Comparison of ENCODE assay signal across 8 cellular contexts in the genomic region with DNA sequence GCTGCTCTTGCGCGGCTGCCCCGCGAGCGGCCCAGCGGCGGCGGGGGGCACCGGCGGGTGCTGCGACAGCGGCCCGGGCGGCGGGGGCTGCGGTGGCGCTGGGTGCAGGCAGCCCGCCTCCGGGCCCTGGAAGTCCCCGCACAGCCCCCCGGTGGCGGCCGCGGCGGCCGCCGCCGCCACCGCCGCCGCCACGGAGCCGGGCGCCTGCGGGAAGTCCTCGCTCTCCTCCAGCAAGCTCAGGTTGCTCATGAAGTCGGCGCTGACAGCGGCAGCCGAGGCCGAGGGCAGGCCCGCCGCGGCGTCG. TPM values are rescaled to one million over a fixed set of nuclear protein-coding genes. Genes with fewer than 3 reads are reported as not detected.
DNase-seq lines count a peak whose midpoint lies in the region; ATAC-seq, FAIRE-seq and TF ChIP-seq lines count a peak whose summit lies in the region.

No MANE protein-coding gene starts in this region.

- H3K27me3 Mint-ChIP-seq in CD4-positive, CD25-positive, alpha-beta regulatory T cell, result peaks cover 5% of the 10 kb centered on the region
- H3K27me3 Mint-ChIP-seq in naive thymus-derived CD4-positive, alpha-beta T cell, result no peaks in the 10 kb centered on the region

- CTCF ChIA-PET in naive thymus-derived CD4-positive, alpha-beta T cell (lab: Charles Lee), result interaction anchor here (1.0 to 1.1 kb wide), 2 partner anchors 478 to 596 kb away, joined by 3 read pairs; no protein-coding TSS in a partner anchor

- peak overlapping the region; percentile 83 for H3K27ac ChIP-seq in CD4-positive, CD25-positive, alpha-beta regulatory T cell (ENCODE audit: insufficient read depth, low read length, poor library complexity, severe bottlenecking)
- peak overlapping the region; percentile 93 for H3K27ac ChIP-seq in naive thymus-derived CD4-positive, alpha-beta T cell (ENCODE audit: low read depth, low read length)
- H3K27ac ChIP-seq in aorta (ENCODE audit: low read depth in 1 of 2, low read length in 2 of 2), result peak overlapping the region; percentile 89 to 93

- no peak for FAIRE-seq in H54 (lab: Jason Lieb, UNC)

- peak overlapping the region in 2 of 3 donors; percentile 81 to 89 for H3K27ac Mint-ChIP-seq in CD4-positive, CD25-positive, alpha-beta regulatory T cell
- H3K27ac Mint-ChIP-seq in naive thymus-derived CD4-positive, alpha-beta T cell, result peak overlapping the region; percentile 80 to 93 (median 89)

- peaks cover 43% of the 10 kb centered on the region for H3K4me1 ChIP-seq in CD4-positive, CD25-positive, alpha-beta regulatory T cell (ENCODE audit: control insufficient read depth, insufficient read depth, low read length, poor library complexity, severe bottlenecking)
- peaks cover 18 to 22% of the 10 kb centered on the region in 2 donors for H3K4me1 ChIP-seq in naive thymus-derived CD4-positive, alpha-beta T cell (ENCODE audit: control insufficient read depth in 2 of 2, insufficient read depth in 2 of 2, low read length in 2 of 2)
- H3K4me1 ChIP-seq in aorta (ENCODE audit: control insufficient read depth in 1 of 2, insufficient read depth in 2 of 2, low read length in 2 of 2), result no peaks in the 10 kb centered on the region

- H3K4me3 Mint-ChIP-seq in CD4-positive, CD25-positive, alpha-beta regulatory T cell, result peak overlapping the region; percentile 91 to 98 (median 96)
- peak overlapping the region; percentile 86 to 98 (median 94) for H3K4me3 Mint-ChIP-seq in naive thymus-derived CD4-positive, alpha-beta T cell

- H3K36me3 Mint-ChIP-seq in CD4-positive, CD25-positive, alpha-beta regulatory T cell, result peaks cover 6% of the 10 kb centered on the region
- peaks cover 0 to 11% (median 5%) of the 10 kb centered on the region in 5 donors for H3K36me3 Mint-ChIP-seq in naive thymus-derived CD4-positive, alpha-beta T cell

- no peaks in the 10 kb centered on the region for H3K9me3 ChIP-seq in CD4-positive, CD25-positive, alpha-beta regulatory T cell (ENCODE audit: control insufficient read depth in 2 of 2, low read length in 2 of 2)
- H3K9me3 ChIP-seq in naive thymus-derived CD4-positive, alpha-beta T cell (ENCODE audit: control insufficient read depth in 2 of 3, low read length in 3 of 3), result no peaks in the 10 kb centered on the region
- no peaks in the 10 kb centered on the region for H3K9me3 ChIP-seq in aorta (ENCODE audit: control insufficient read depth, low read length)

- WGBS in aorta, 2 donors, result 0% methylated on average over 15 to 46 of the region's 46 CpGs

- peak in 1 of 2 donors; percentile 8 for ATAC-seq in CD4-positive, CD25-positive, alpha-beta regulatory T cell (ENCODE audit: low read depth in 2 of 2)
- peak; percentile 7 for ATAC-seq in naive thymus-derived CD4-positive, alpha-beta T cell
- ATAC-seq in aorta (ENCODE audit: low FRiP score), result no peak

- peaks cover 0 to 1% (median 0%) of the 10 kb centered on the region in 7 donors for H3K9me3 Mint-ChIP-seq in CD4-positive, CD25-positive, alpha-beta regulatory T cell
- H3K9me3 Mint-ChIP-seq in naive thymus-derived CD4-positive, alpha-beta T cell, result no peaks in the 10 kb centered on the region

- H3K36me3 ChIP-seq in CD4-positive, CD25-positive, alpha-beta regulatory T cell (ENCODE audit: control insufficient read depth, insufficient read depth, low read length), result no peaks in the 10 kb centered on the region
- peaks cover 0 to 18% (median 0%) of the 10 kb centered on the region in 3 experiments for H3K36me3 ChIP-seq in naive thymus-derived CD4-positive, alpha-beta T cell (ENCODE audit: control insufficient read depth in 2 of 3, insufficient read depth in 3 of 3, low read length in 3 of 3)
- no peaks in the 10 kb centered on the region for H3K36me3 ChIP-seq in aorta (ENCODE audit: control insufficient read depth in 1 of 2, insufficient read depth in 2 of 2, low read length in 1 of 2)

- no peak for TF ChIP-seq CTCF in choroid plexus epithelial cell (conservative IDR thresholded peaks at IDR 0.05; ENCODE audit: low read depth, low read length)

- peaks cover 26 to 48% (median 36%) of the 10 kb centered on the region in 4 donors for H3K4me1 Mint-ChIP-seq in CD4-positive, CD25-positive, alpha-beta regulatory T cell
- peaks cover 32 to 56% (median 49%) of the 10 kb centered on the region in 7 donors for H3K4me1 Mint-ChIP-seq in naive thymus-derived CD4-positive, alpha-beta T cell

- no peaks in the 10 kb centered on the region for H3K27me3 ChIP-seq in CD4-positive, CD25-positive, alpha-beta regulatory T cell (ENCODE audit: control insufficient read depth, insufficient read depth, low read length)
- no peaks in the 10 kb centered on the region for H3K27me3 ChIP-seq in naive thymus-derived CD4-positive, alpha-beta T cell (ENCODE audit: control insufficient read depth in 2 of 2, insufficient read depth in 2 of 2, low read length in 2 of 2)
- H3K27me3 ChIP-seq in aorta (ENCODE audit: control insufficient read depth in 1 of 2, insufficient read depth in 2 of 2, low read length in 1 of 2), result no peaks in the 10 kb centered on the region

- peak in 2 of 3 donors; percentile 36 to 43 for DNase-seq in CD4-positive, CD25-positive, alpha-beta regulatory T cell
- DNase-seq in H54 (ENCODE audit: insufficient read length, low spot score), result peak; percentile 30
- DNase-seq in SW480 (ENCODE audit: low spot score), result peak; percentile 46
- DNase-seq in choroid plexus epithelial cell (ENCODE audit: low read depth), result peak; percentile 39
- peak; percentile 25 to 57 (median 44) for DNase-seq in naive thymus-derived CD4-positive, alpha-beta T cell
- no peak for DNase-seq in aorta
- DNase-seq in islet precursor cell, result no peak
- DNase-seq in middle frontal gyrus (ENCODE audit: extremely low spot score, low spot score), result no peak

- H3K4me3 ChIP-seq in CD4-positive, CD25-positive, alpha-beta regulatory T cell (ENCODE audit: low read depth, low read length), result peak overlapping the region; percentile 64
- H3K4me3 ChIP-seq in choroid plexus epithelial cell (ENCODE audit: low read depth, low read length) (peak overlapping the region; percentile 95), aorta (ENCODE audit: low read length in 2 of 2) (peak overlapping the region; percentile 78 to 81)
- peak overlapping the region; percentile 84 for H3K4me3 ChIP-seq in naive thymus-derived CD4-positive, alpha-beta T cell (ENCODE audit: low read length)

- no peak for TF ChIP-seq POLR2A in H54 (IDR thresholded peaks at IDR 0.05; ENCODE audit: low read depth, low read length)

- intact Hi-C loops in naive thymus-derived CD4-positive, alpha-beta T cell (cut with micrococcal nuclease), result loop anchor here (1.0 to 10.0 kb wide), 21 partner anchors 41 to 888 kb away; a partner anchor contains a TSS
- intact Hi-C loops in aorta (cut with DNase I), result loop anchor here (5.0 to 10.0 kb wide), 5 partner anchors 191 to 598 kb away; no protein-coding TSS in a partner anchor

- POLR2A ChIA-PET in naive thymus-derived CD4-positive, alpha-beta T cell (lab: Charles Lee), result interaction anchor here (0.6 to 3.9 kb wide), 30 partner anchors 8 to 883 kb away, joined by 3 to 34 read pairs (median 4); no protein-coding TSS in a partner anchor

RNA-seq across cellular contexts. Expression of a gene that starts 0.7 kb away (rescaled TPM):
- 119 TPM for total RNA-seq in CD4-positive, CD25-positive, alpha-beta regulatory T cell
- polyA plus RNA-seq in CD4-positive, CD25-positive, alpha-beta regulatory T cell, result 100 to 1,000 TPM in 1 of 4 donors, 10 to 100 TPM in 3; 45.5 to 115 (median 65.4) TPM
- total RNA-seq in naive thymus-derived CD4-positive, alpha-beta T cell, result 10 to 100 TPM; 36.4 to 97.6 (median 93.7) TPM
- polyA plus RNA-seq in naive thymus-derived CD4-positive, alpha-beta T cell, result 10 to 100 TPM; 66.3 to 71.9 TPM
- 10 to 100 TPM; 30.4 to 33.4 TPM for total RNA-seq in aorta
- 1 to 10 TPM; 4.1 to 8.2 TPM for polyA plus RNA-seq in aorta

Comparison
In these comparisons a context has a peak if more than half of its experiments do, and no peak if none do; other contexts are left out.
1. DNase-seq: peak in CD4-positive, CD25-positive, alpha-beta regulatory T cell (2 of 3), H54 (single experiment), SW480 (single experiment), choroid plexus epithelial cell (single experiment) and naive thymus-derived CD4-positive, alpha-beta T cell (9 of 9); none in aorta (0 of 2), islet precursor cell (single experiment) and middle frontal gyrus (single experiment).
2. Peak in every context shown above with its lines, with median percentiles within 50 percentile points of each other: H3K27ac ChIP-seq and H3K4me3 ChIP-seq.